In the genomic region with DNA sequence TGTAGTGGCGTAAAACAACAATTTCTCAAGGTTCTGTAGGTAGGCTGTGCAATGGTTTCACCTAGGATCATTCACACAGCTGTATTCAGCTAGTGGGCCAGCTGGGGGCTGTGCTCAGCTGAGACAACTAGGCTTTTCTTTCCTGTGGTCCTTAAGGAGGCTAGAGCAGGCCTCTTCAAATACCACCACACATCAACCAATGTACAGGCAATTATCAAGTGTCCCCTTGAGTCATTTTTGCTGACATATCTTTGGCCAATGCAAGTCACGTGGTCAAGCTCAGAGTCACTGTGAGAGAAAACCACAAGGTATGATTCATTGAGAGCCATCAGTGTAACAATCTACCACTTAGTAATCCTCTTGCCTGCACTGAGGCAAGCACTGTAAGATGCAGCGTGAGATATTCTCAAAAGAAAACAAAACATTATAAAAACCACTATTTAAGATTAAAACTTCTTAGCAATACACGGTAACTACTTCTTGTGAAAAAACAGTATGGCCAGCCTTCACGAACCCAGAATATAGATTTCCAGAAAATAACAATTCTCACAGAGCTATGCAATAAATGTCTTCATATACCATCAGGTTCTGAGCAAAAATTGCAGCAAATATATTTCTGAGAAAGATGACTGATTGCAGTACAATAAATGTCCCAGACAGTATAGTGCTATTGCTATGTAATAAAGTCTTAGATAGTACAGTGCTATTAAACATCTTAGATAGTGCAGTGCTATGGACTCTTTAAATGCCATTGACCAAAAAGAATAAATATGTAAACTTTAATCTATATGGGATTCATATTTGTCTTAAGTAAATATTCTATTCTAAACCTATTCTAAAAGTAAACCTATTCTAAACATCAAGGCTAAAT, we compare ENCODE assay signal across 9 cellular contexts. TPM values are rescaled to one million over a fixed set of nuclear protein-coding genes. Genes with fewer than 3 reads are reported as not detected.
A peak's percentile ranks its signal among the peaks of the same experiment; 100 is the strongest.
DNase-seq lines count a peak whose midpoint lies in the region; ATAC-seq and TF ChIP-seq lines count a peak whose summit lies in the region.
"Had no signal": no experiment of that assay in that cellular context is flagged by ENCODE, and none has a peak within 500 bp of the region (broad histone marks: within the 10 kb centered on the region; RNA-seq: fewer than 3 reads in every experiment).

No MANE protein-coding gene starts in this region.

- DNase-seq in stimulated activated CD4-positive, alpha-beta T cell treated with anti-CD3 and anti-CD28 coated beads, Interleukin-15, amount 100 ng/mL, for 24 hours, result peak; percentile 36
- DNase-seq in stimulated activated CD4-positive, alpha-beta T cell treated with anti-CD3 and anti-CD28 coated beads, Interleukin-12 subunit alpha, Interleukin-12 subunit beta, amount 100 ng/mL, for 4 hours, result no peak
- DNase-seq in OCI-M1 (lab: John Stamatoyannopoulos, UW) (peak; percentile 98), superior temporal gyrus (ENCODE audit: extremely low spot score) (no peak), suprapubic skin (ENCODE audit: low spot score in 2 of 2) (no peak), HuH-7.5 (ENCODE audit: low spot score) (no peak)
- DNase-seq in activated gamma-delta T cell treated with anti-CD3 and anti-CD28 coated beads, Interleukin-2, amount 50 U/mL, for 16 hours (ENCODE audit: low read depth), result peak; percentile 27
- DNase-seq in naive thymus-derived CD4-positive, alpha-beta T cell, result peak in 1 of 9 donors; percentile 29

- intact Hi-C loops in naive thymus-derived CD4-positive, alpha-beta T cell (cut with micrococcal nuclease), result no loop called here

- no peak for TF ChIP-seq CTCF in suprapubic skin (IDR thresholded peaks at IDR 0.05)

- CTCF ChIA-PET in naive thymus-derived CD4-positive, alpha-beta T cell (lab: Charles Lee), result no interaction called here

- peak overlapping the region in 1 of 9 donors; percentile 43 for H3K27ac Mint-ChIP-seq in naive thymus-derived CD4-positive, alpha-beta T cell
- H3K27ac Mint-ChIP-seq: dendritic cell treated with granulocyte-macrophage colony-stimulating factor and Interleukin-4, amounts not matched to agents 40 ng/mL and 50 ng/mL, for 4 days had no signal

- POLR2A ChIA-PET in naive thymus-derived CD4-positive, alpha-beta T cell (lab: Charles Lee), result no interaction called here

- TF ChIP-seq POLR2A in suprapubic skin (IDR thresholded peaks at IDR 0.05), result no peak

- 88% methylated on average over 5 of the region's 5 CpGs for WGBS in suprapubic skin

- H3K4me3 Mint-ChIP-seq in naive thymus-derived CD4-positive, alpha-beta T cell, result peak overlapping the region in 1 of 10 donors; percentile 3
- H3K4me3 Mint-ChIP-seq: dendritic cell treated with granulocyte-macrophage colony-stimulating factor and Interleukin-4, amounts not matched to agents 40 ng/mL and 50 ng/mL, for 4 days had no signal

- no peak overlapping the region for H3K4me3 ChIP-seq in naive thymus-derived CD4-positive, alpha-beta T cell (ENCODE audit: low read length)
- no peak overlapping the region for H3K4me3 ChIP-seq in suprapubic skin

- H3K36me3 Mint-ChIP-seq in naive thymus-derived CD4-positive, alpha-beta T cell, result peaks cover under 1 to 25% (median 18%) of the 10 kb centered on the region in 5 donors

- no peak overlapping the region for H3K27ac ChIP-seq in naive thymus-derived CD4-positive, alpha-beta T cell (ENCODE audit: low read depth, low read length)
- no peak overlapping the region for H3K27ac ChIP-seq in suprapubic skin

- no peaks in the 10 kb centered on the region for H3K27me3 Mint-ChIP-seq in naive thymus-derived CD4-positive, alpha-beta T cell
- H3K27me3 Mint-ChIP-seq: dendritic cell treated with granulocyte-macrophage colony-stimulating factor and Interleukin-4, amounts not matched to agents 40 ng/mL and 50 ng/mL, for 4 days had no signal

- peak; percentile 89 for ATAC-seq in naive thymus-derived CD4-positive, alpha-beta T cell

- peaks cover 0 to under 1% (median 0%) of the 10 kb centered on the region in 11 donors for H3K9me3 Mint-ChIP-seq in naive thymus-derived CD4-positive, alpha-beta T cell
- H3K9me3 Mint-ChIP-seq: dendritic cell treated with granulocyte-macrophage colony-stimulating factor and Interleukin-4, amounts not matched to agents 40 ng/mL and 50 ng/mL, for 4 days had no signal

- no peaks in the 10 kb centered on the region for H3K36me3 ChIP-seq in naive thymus-derived CD4-positive, alpha-beta T cell (ENCODE audit: control insufficient read depth in 2 of 3, insufficient read depth in 3 of 3, low read length in 3 of 3)
- no peaks in the 10 kb centered on the region for H3K36me3 ChIP-seq in suprapubic skin

- no peaks in the 10 kb centered on the region for H3K4me1 ChIP-seq in naive thymus-derived CD4-positive, alpha-beta T cell (ENCODE audit: control insufficient read depth in 2 of 2, insufficient read depth in 2 of 2, low read length in 2 of 2)
- no peaks in the 10 kb centered on the region for H3K4me1 ChIP-seq in suprapubic skin

- H3K9me3 ChIP-seq in naive thymus-derived CD4-positive, alpha-beta T cell (ENCODE audit: control insufficient read depth in 2 of 3, low read length in 3 of 3), result no peaks in the 10 kb centered on the region
- no peaks in the 10 kb centered on the region for H3K9me3 ChIP-seq in suprapubic skin

- peaks cover 0 to 22% (median 7%) of the 10 kb centered on the region in 7 donors for H3K4me1 Mint-ChIP-seq in naive thymus-derived CD4-positive, alpha-beta T cell

- H3K27me3 ChIP-seq in naive thymus-derived CD4-positive, alpha-beta T cell (ENCODE audit: control insufficient read depth in 2 of 2, insufficient read depth in 2 of 2, low read length in 2 of 2), result no peaks in the 10 kb centered on the region
- no peaks in the 10 kb centered on the region for H3K27me3 ChIP-seq in suprapubic skin

- TF ChIP-seq EP300 in suprapubic skin (IDR thresholded peaks at IDR 0.05), result no peak

RNA-seq across cellular contexts. Expression of a gene that starts 55.3 kb away (rescaled TPM):
- 10 to 100 TPM in 4 of 5 experiments, 1 to 10 TPM in 1; 8.6 to 14.5 (median 12.7) TPM for total RNA-seq in naive thymus-derived CD4-positive, alpha-beta T cell
- 10 to 100 TPM; 15.6 to 18.6 TPM for polyA plus RNA-seq in naive thymus-derived CD4-positive, alpha-beta T cell
- total RNA-seq in suprapubic skin, result 10 to 100 TPM in 3 of 4 donors, 1 to 10 TPM in 1; 9.5 to 13.9 (median 11.7) TPM

RNA-seq across cellular contexts. Expression of a gene that starts 55.7 kb away (rescaled TPM):
- 10 to 100 TPM in 4 of 5 experiments, 1 to 10 TPM in 1; 9.9 to 26.8 (median 17.5) TPM for total RNA-seq in naive thymus-derived CD4-positive, alpha-beta T cell
- 10 to 100 TPM; 12.1 to 14.2 TPM for polyA plus RNA-seq in naive thymus-derived CD4-positive, alpha-beta T cell
- total RNA-seq in suprapubic skin, result 10 to 100 TPM; 16.3 to 26.5 (median 25.9) TPM

Comparison
In these comparisons a context has a peak if more than half of its experiments do, and no peak if none do; other contexts are left out.
1. DNase-seq: peak in stimulated activated CD4-positive, alpha-beta T cell treated with anti-CD3 and anti-CD28 coated beads, Interleukin-15, amount 100 ng/mL, for 24 hours (single experiment), OCI-M1 (single experiment) and activated gamma-delta T cell treated with anti-CD3 and anti-CD28 coated beads, Interleukin-2, amount 50 U/mL, for 16 hours (single experiment); none in stimulated activated CD4-positive, alpha-beta T cell treated with anti-CD3 and anti-CD28 coated beads, Interleukin-12 subunit alpha, Interleukin-12 subunit beta, amount 100 ng/mL, for 4 hours (single experiment), superior temporal gyrus (single experiment), suprapubic skin (0 of 2) and HuH-7.5 (single experiment).